9 cellular contexts compared by ENCODE assay signal in the genomic region with DNA sequence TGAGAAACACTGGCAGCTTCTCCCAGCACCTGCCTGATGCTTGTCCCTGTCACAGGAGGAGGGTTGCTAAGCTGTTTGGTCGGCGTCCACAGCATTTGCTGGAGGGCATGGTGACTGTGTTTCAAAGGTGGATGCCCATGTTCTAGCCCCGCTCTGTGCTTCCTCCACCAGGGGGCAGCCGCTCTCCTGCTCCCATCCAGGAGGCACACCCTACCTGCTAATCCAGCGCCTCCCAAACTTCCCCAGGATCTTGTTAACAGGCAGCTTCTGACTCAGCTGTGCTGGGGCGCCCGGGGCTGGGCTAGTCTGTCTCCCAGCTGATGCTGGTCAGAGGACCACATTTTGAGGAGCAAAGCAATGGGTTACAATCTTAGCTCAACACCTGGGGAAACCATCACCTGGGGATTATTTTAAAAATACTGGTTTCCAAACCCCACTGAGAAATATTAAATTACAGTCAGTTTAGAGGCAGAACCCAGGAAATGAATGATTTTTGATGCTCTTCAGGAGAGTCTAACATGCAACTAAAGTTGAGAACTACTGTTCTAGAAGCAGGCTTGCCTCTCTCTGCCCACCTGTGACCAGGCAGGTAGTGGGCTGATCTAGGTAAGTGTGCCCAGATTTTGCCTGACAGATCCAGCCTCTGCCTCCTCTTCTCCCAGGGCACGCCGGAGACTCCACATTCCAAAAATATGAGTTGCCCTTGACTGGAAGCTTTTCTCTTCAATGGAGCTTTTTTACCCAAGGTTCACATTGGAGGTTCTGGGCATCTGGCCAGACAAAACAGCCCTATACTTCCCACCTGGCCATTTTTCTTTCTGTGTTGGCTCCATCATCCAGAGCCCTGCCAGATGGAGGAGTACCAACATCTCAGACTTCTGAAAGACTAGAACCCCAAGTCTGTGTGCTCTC.
DNase-seq lines count a peak whose midpoint lies in the region; ATAC-seq and TF ChIP-seq lines count a peak whose summit lies in the region.
"Had no signal": no experiment of that assay in that cellular context is flagged by ENCODE, and none has a peak within 500 bp of the region (broad histone marks: within the 10 kb centered on the region; RNA-seq: fewer than 3 reads in every experiment).

No MANE protein-coding gene starts in this region.

- no peaks in the 10 kb centered on the region for H3K9me2 ChIP-seq in PC-3 (replicated peaks; ENCODE audit: low read length)

- H3K4me1 ChIP-seq in PC-3 (ENCODE audit: insufficient read depth, low read length), result peaks cover 16% of the 10 kb centered on the region

- H3K4me3 ChIP-seq in PC-3 (ENCODE audit: low read length) (no peak overlapping the region), lower leg skin (ENCODE audit: low read depth, poor library complexity, severe bottlenecking) (no peak overlapping the region)

- H3K27me3 Mint-ChIP-seq in Calu3 (ENCODE audit: unreplicated experiment) (peaks cover 58% of the 10 kb centered on the region), type B pancreatic cell (peaks cover 72% of the 10 kb centered on the region)

- peak; percentile 62 for TF ChIP-seq CTCF in Calu3 (IDR thresholded peaks at IDR 0.05; ENCODE audit: unreplicated experiment)
- peak; percentile 79 for TF ChIP-seq CTCF in PC-3 (conservative IDR thresholded peaks at IDR 0.05; ENCODE audit: low read depth, low read length)
- TF ChIP-seq CTCF in lower leg skin (IDR thresholded peaks at IDR 0.05), result no peak
- TF ChIP-seq CTCF in type B pancreatic cell (conservative IDR thresholded peaks at IDR 0.05), result peak; percentile 74

- H4K20me1 ChIP-seq in PC-3 (ENCODE audit: low read length), result no peaks in the 10 kb centered on the region

- 8 to 14% methylated on average over 9 of the region's 9 CpGs for WGBS in lower leg skin, 2 donors

- no peaks in the 10 kb centered on the region for H3K4me1 Mint-ChIP-seq in Calu3 (ENCODE audit: low read depth, unreplicated experiment)
- H3K4me1 Mint-ChIP-seq in type B pancreatic cell (ENCODE audit: unreplicated experiment), result no peaks in the 10 kb centered on the region

- peak overlapping the region; percentile 57 for H3K27ac ChIP-seq in PC-3 (ENCODE audit: low read length)

- no peaks in the 10 kb centered on the region for H3K9me3 Mint-ChIP-seq in Calu3 (ENCODE audit: low read depth, unreplicated experiment)
- H3K9me3 Mint-ChIP-seq in type B pancreatic cell, result no peaks in the 10 kb centered on the region
- H3K9me3 Mint-ChIP-seq: IgD-negative memory B cell had no signal

- H3K27me3 ChIP-seq in PC-3 (ENCODE audit: low read length), result no peaks in the 10 kb centered on the region; the same call in 1 of the 2 replicates

- intact Hi-C loops in Calu3 (cut with micrococcal nuclease; ENCODE audit: unreplicated experiment), result no loop called here
- intact Hi-C loops in PC-3 (cut with micrococcal nuclease), result no loop called here
- intact Hi-C loops in lower leg skin (cut with DNase I; ENCODE audit: low total_unique reads), result no loop called here

- POLR2A ChIA-PET in HEK293T (lab: Yijun Ruan, JAX), result no interaction called here
- POLR2A ChIA-PET in PC-3 (lab: Charles Lee; ENCODE audit: unreplicated experiment), result no interaction called here

- H3K9me3 ChIP-seq in PC-3 (ENCODE audit: low read length), result no peaks in the 10 kb centered on the region

- TF ChIP-seq POLR2A in lower leg skin (IDR thresholded peaks at IDR 0.05), result no peak

- BruUV-seq in Calu3 (replicated peaks; lab: Mats Ljungman, UMichigan) (no TSS peak), PC-3 (replicated peaks; lab: Mats Ljungman, UMichigan) (no TSS peak)

- DNase-seq in Calu3 (peak; percentile 77), HEK293T (ENCODE audit: extremely low spot score) (peak; percentile 83), PC-3 (peak; percentile 91), astrocyte of the hippocampus (ENCODE audit: low read depth, low spot score) (peak; percentile 23), lower leg skin (ENCODE audit: low spot score in 2 of 2) (peak; percentile 49 to 85), type B pancreatic cell (ENCODE audit: extremely low spot score, unreplicated experiment) (no peak), C1 segment of cervical spinal cord (lab: John Stamatoyannopoulos, UW) (no peak)

- H2AFZ ChIP-seq in PC-3 (ENCODE audit: low read length), result peak overlapping the region; percentile 75

- peak overlapping the region; percentile 58 for H3K4me2 ChIP-seq in PC-3 (ENCODE audit: low read length)

- no peak overlapping the region for H3K9ac ChIP-seq in PC-3 (ENCODE audit: low read length)

- ATAC-seq in PC-3, result peak; percentile 89
- no peak for ATAC-seq in GM21526 (IDR thresholded peaks at IDR 0.05; ENCODE audit: low FRiP score, unreplicated experiment)

- H3K27ac Mint-ChIP-seq in Calu3 (ENCODE audit: unreplicated experiment), result no peak overlapping the region
- no peak overlapping the region for H3K27ac Mint-ChIP-seq in type B pancreatic cell
- H3K27ac Mint-ChIP-seq: IgD-negative memory B cell had no signal

- H3K79me2 ChIP-seq in PC-3 (ENCODE audit: low read length), result no peaks in the 10 kb centered on the region

- H3K4me3 Mint-ChIP-seq in Calu3 (ENCODE audit: low read depth, unreplicated experiment) (no peak overlapping the region), type B pancreatic cell (no peak overlapping the region)
- H3K4me3 Mint-ChIP-seq: IgD-negative memory B cell had no signal

- no peaks in the 10 kb centered on the region for H3F3A ChIP-seq in PC-3 (ENCODE audit: low read length, unreplicated experiment)

- no peaks in the 10 kb centered on the region for H3K36me3 Mint-ChIP-seq in Calu3 (ENCODE audit: insufficient read depth, unreplicated experiment)
- H3K36me3 Mint-ChIP-seq in type B pancreatic cell, result no peaks in the 10 kb centered on the region
- H3K36me3 Mint-ChIP-seq: IgD-negative memory B cell had no signal

- CTCF ChIA-PET in Calu3 (lab: Charles Lee) (no interaction called here), HEK293T (lab: Yijun Ruan, JAX) (interaction anchor here (0.6 to 2.1 kb wide), 7 partner anchors 9 to 597 kb away, joined by 3 to 11 read pairs (median 4); no protein-coding TSS in a partner anchor), PC-3 (lab: Charles Lee) (no interaction called here)

- H3K36me3 ChIP-seq in PC-3 (ENCODE audit: low read depth, low read length), result no peaks in the 10 kb centered on the region

TF ChIP-seq in HEK293T, 16 proteins besides CTCF, POLR2A, EP300 and RAD21:
- TF ChIP-seq BHLHE40 (IDR thresholded peaks at IDR 0.05; ENCODE audit: borderline replicate concordance) (no peak), SUZ12 (IDR thresholded peaks at IDR 0.05) (no peak), SP1 (IDR thresholded peaks at IDR 0.05) (no peak), TARDBP (IDR thresholded peaks at IDR 0.05) (no peak), HDGF (IDR thresholded peaks at IDR 0.05; ENCODE audit: borderline replicate concordance) (no peak), ZNF384 (IDR thresholded peaks at IDR 0.05) (no peak), FOXA1 (IDR thresholded peaks at IDR 0.05) (no peak), LEF1 (IDR thresholded peaks at IDR 0.05; ENCODE audit: borderline replicate concordance) (no peak), ELF4 (IDR thresholded peaks at IDR 0.05) (no peak), NFRKB (IDR thresholded peaks at IDR 0.05) (no peak), FOXK2 (IDR thresholded peaks at IDR 0.05) (no peak), ARNT (IDR thresholded peaks at IDR 0.05) (no peak), L3MBTL2 (conservative IDR thresholded peaks at IDR 0.05) (no peak), FOXM1 (IDR thresholded peaks at IDR 0.05; ENCODE audit: borderline replicate concordance) (no peak), CTBP1 (IDR thresholded peaks at IDR 0.05; ENCODE audit: borderline replicate concordance) (no peak)
- TF ChIP-seq, protein P1, sequence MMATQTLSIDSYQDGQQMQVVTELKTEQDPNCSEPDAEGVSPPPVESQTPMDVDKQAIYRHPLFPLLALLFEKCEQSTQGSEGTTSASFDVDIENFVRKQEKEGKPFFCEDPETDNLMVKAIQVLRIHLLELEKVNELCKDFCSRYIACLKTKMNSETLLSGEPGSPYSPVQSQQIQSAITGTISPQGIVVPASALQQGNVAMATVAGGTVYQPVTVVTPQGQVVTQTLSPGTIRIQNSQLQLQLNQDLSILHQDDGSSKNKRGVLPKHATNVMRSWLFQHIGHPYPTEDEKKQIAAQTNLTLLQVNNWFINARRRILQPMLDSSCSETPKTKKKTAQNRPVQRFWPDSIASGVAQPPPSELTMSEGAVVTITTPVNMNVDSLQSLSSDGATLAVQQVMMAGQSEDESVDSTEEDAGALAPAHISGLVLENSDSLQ (IDR thresholded peaks at IDR 0.05), result no peak

Comparison
In these comparisons a context has a peak if more than half of its experiments do, and no peak if none do; other contexts are left out.
1. DNase-seq: peak in Calu3 (single experiment), HEK293T (single experiment), PC-3 (single experiment), astrocyte of the hippocampus (single experiment) and lower leg skin (2 of 2); none in type B pancreatic cell (single experiment) and C1 segment of cervical spinal cord (0 of 14).
2. CTCF ChIP-seq: peak in Calu3 (single experiment), PC-3 (single experiment) and type B pancreatic cell (single experiment); none in lower leg skin (0 of 3).